5 cellular contexts compared by ENCODE assay signal in genomic region chr2:87088079-87088478, GRCh38.
DNase-seq lines count a peak whose midpoint lies in the region; ATAC-seq, FAIRE-seq and TF ChIP-seq lines count a peak whose summit lies in the region.
"Not testable (repeated sequence)": the region's sequence is repeated elsewhere in the genome, so short reads cannot be mapped to it uniquely, and the experiment has no call there.

No MANE protein-coding gene starts in this region.

- not testable (repeated sequence) for H3K9ac ChIP-seq in endodermal cell (ENCODE audit: extremely low read depth, low read length, poor library complexity, severe bottlenecking)

- not testable (repeated sequence) for H3K4me1 ChIP-seq in endodermal cell (ENCODE audit: control insufficient read depth, insufficient read depth, low read length); upper lobe of right lung

- H3K27ac ChIP-seq in endodermal cell (ENCODE audit: low read depth, low read length); upper lobe of right lung: not testable (repeated sequence)

- not testable (repeated sequence) for H3K36me3 ChIP-seq in H7 (replicated peaks; ENCODE audit: control insufficient read depth, insufficient read depth, low read length); endodermal cell (ENCODE audit: control insufficient read depth, insufficient read depth, low read length); upper lobe of right lung

- not testable (repeated sequence) for H3K4me1 Mint-ChIP-seq in endodermal cell; natural killer cell treated with Interleukin-12 subunit alpha and Interleukin-12 subunit beta and Interleukin-15 and Interleukin-18, amount 100 ng/mL, for 72 hours (ENCODE audit: low read depth in 2 of 2)

- not testable (repeated sequence) for H3K27me3 ChIP-seq in H7 (ENCODE audit: control insufficient read depth, insufficient read depth, low read length); endodermal cell (ENCODE audit: control insufficient read depth, insufficient read depth, low read length, poor library complexity, severe bottlenecking); upper lobe of right lung

- peak; percentile 33 to 54 for ATAC-seq in natural killer cell treated with Interleukin-12 subunit alpha and Interleukin-12 subunit beta and Interleukin-15 and Interleukin-18, amount 100 ng/mL, for 72 hours
- peak; percentile 21 for ATAC-seq in upper lobe of right lung

- not testable (repeated sequence) for TF ChIP-seq CTCF in endodermal cell (conservative IDR thresholded peaks at IDR 0.05); upper lobe of right lung (IDR thresholded peaks at IDR 0.05)

- not testable (repeated sequence) for H3K9me3 Mint-ChIP-seq in endodermal cell; natural killer cell treated with Interleukin-12 subunit alpha and Interleukin-12 subunit beta and Interleukin-15 and Interleukin-18, amount 100 ng/mL, for 72 hours

- H3K4me3 Mint-ChIP-seq in endodermal cell; natural killer cell treated with Interleukin-12 subunit alpha and Interleukin-12 subunit beta and Interleukin-15 and Interleukin-18, amount 100 ng/mL, for 72 hours: not testable (repeated sequence)

- peak; percentile 0 for DNase-seq in H7
- not testable (repeated sequence) for DNase-seq in HTR-8/SVneo (ENCODE audit: insufficient read length, low spot score); natural killer cell treated with Interleukin-12 subunit alpha and Interleukin-12 subunit beta and Interleukin-15 and Interleukin-18, amount 100 ng/mL, for 72 hours (ENCODE audit: low spot score); upper lobe of right lung
- peak; percentile 7 for DNase-seq in endodermal cell

- H3K9me3 ChIP-seq in endodermal cell (ENCODE audit: control insufficient read depth, low read length); upper lobe of right lung: not testable (repeated sequence)

- not testable (repeated sequence) for H3K27ac Mint-ChIP-seq in endodermal cell; natural killer cell treated with Interleukin-12 subunit alpha and Interleukin-12 subunit beta and Interleukin-15 and Interleukin-18, amount 100 ng/mL, for 72 hours

- intact Hi-C loops in upper lobe of right lung (cut with DNase I): not testable (repeated sequence)

- not testable (repeated sequence) for H3K4me3 ChIP-seq in H7 (ENCODE audit: insufficient read depth, low read depth, low read length); endodermal cell (ENCODE audit: low read length); upper lobe of right lung

- H3K36me3 Mint-ChIP-seq in endodermal cell (ENCODE audit: low read depth); natural killer cell treated with Interleukin-12 subunit alpha and Interleukin-12 subunit beta and Interleukin-15 and Interleukin-18, amount 100 ng/mL, for 72 hours: not testable (repeated sequence)

- not testable (repeated sequence) for H3K27me3 Mint-ChIP-seq in endodermal cell (ENCODE audit: insufficient read depth); natural killer cell treated with Interleukin-12 subunit alpha and Interleukin-12 subunit beta and Interleukin-15 and Interleukin-18, amount 100 ng/mL, for 72 hours

- peak; percentile 46 for FAIRE-seq in HTR-8/SVneo (lab: Jason Lieb, UNC)

- WGBS in endodermal cell (ENCODE audit: insufficient coverage in 1 of 2, insufficient read length in 1 of 2), 2 experiments: 93% methylated on average over 5 of the region's 6 CpGs; no CpG with 5 or more reads in 1 of the 2 experiments
